ENCODE assay signal across 22 cellular contexts in genomic region chr7:1694551-1694950, GRCh38. TPM values are rescaled to one million over a fixed set of nuclear protein-coding genes. Genes with fewer than 3 reads are reported as not detected.
DNase-seq lines count a peak whose midpoint lies in the region; ATAC-seq and TF ChIP-seq lines count a peak whose summit lies in the region.
"Had no signal": no experiment of that assay in that cellular context is flagged by ENCODE, and none has a peak within 500 bp of the region (broad histone marks: within the 10 kb centered on the region; RNA-seq: fewer than 3 reads in every experiment).

No MANE protein-coding gene starts in this region.

- H3K4me3 ChIP-seq in WERI-Rb-1 (ENCODE audit: low read depth, low read length): no peak overlapping the region
- H3K4me3 ChIP-seq: gastroesophageal sphincter, GM23248, ovary had no signal

- H3K27ac ChIP-seq in WERI-Rb-1: no peak overlapping the region
- H3K27ac ChIP-seq: gastroesophageal sphincter, GM23248, ovary had no signal

- no peaks in the 10 kb centered on the region for H3K9me3 ChIP-seq in WERI-Rb-1 (ENCODE audit: severe bottlenecking)
- H3K9me3 ChIP-seq: BE2C, gastroesophageal sphincter, ovary had no signal

- no peaks in the 10 kb centered on the region for H3K27me3 ChIP-seq in WERI-Rb-1 (ENCODE audit: insufficient read depth, low read depth, severe bottlenecking)
- H3K27me3 ChIP-seq: BE2C, ovary had no signal

- peaks cover 41% of the 10 kb centered on the region for H3K36me3 ChIP-seq in WERI-Rb-1
- H3K36me3 ChIP-seq: BE2C, gastroesophageal sphincter, ovary had no signal

- ATAC-seq in left ventricle myocardium superior (peak; percentile 56), omental fat pad (ENCODE audit: low FRiP score) (no peak), HG03342 (IDR thresholded peaks at IDR 0.05; ENCODE audit: unreplicated experiment) (no peak)
- ATAC-seq: gastroesophageal sphincter, Panc1, sciatic nerve had no signal

- intact Hi-C loops in left ventricle myocardium superior (cut with micrococcal nuclease): no loop called here

- DNase-seq in activated CD8-positive, alpha-beta memory T cell treated with anti-CD3 and anti-CD28 coated beads, Interleukin-2, amount 50 U/mL, for 48 hours: peak; percentile 37
- no peak for DNase-seq in activated CD8-positive, alpha-beta memory T cell treated with anti-CD3 and anti-CD28 coated beads for 24 hours
- DNase-seq in WERI-Rb-1 (peak; percentile 5), left ventricle myocardium superior (peak; percentile 35), omental fat pad (ENCODE audit: low spot score) (peak; percentile 11), NCI-H1092 treated with DMSO at 0.1 percent for 48 hours (lab: John Stamatoyannopoulos, UW) (no peak), COLO668 (lab: John Stamatoyannopoulos, UW; ENCODE audit: unreplicated experiment) (no peak)
- DNase-seq: activated CD4-positive, alpha-beta T cell treated with anti-CD3 and anti-CD28 coated beads, Interleukin-2, amount 50 U/mL, for 4 hours; effector memory CD4-positive, alpha-beta T cell; NCI-H1048; NCI-H2081 treated with DMSO at 0.1 percent for 48 hours; NK-92 treated with Interleukin-12 subunit alpha and Interleukin-12 subunit beta, amount 100 ng/mL, for 24 hours; T-helper 2 cell had no signal

- TF ChIP-seq CTCF in WERI-Rb-1 (IDR thresholded peaks at IDR 0.05; ENCODE audit: low read depth, low read length) (no peak), omental fat pad (IDR thresholded peaks at IDR 0.05) (no peak)

RNA-seq across cellular contexts. Expression of gene ELFN1, which starts 24.5 kb away (rescaled TPM):
- 12.0 TPM for total RNA-seq in left ventricle myocardium superior
- 1 to 10 TPM; 3.8 to 6.0 (median 4.1) TPM for total RNA-seq in omental fat pad
- total RNA-seq: A673, Calu3 had no signal

Comparison
In these comparisons a context has a peak if more than half of its experiments do, and no peak if none do; other contexts are left out.
1. DNase-seq: peak in activated CD8-positive, alpha-beta memory T cell treated with anti-CD3 and anti-CD28 coated beads, Interleukin-2, amount 50 U/mL, for 48 hours (single experiment), WERI-Rb-1 (single experiment), left ventricle myocardium superior (single experiment) and omental fat pad (single experiment); none in activated CD8-positive, alpha-beta memory T cell treated with anti-CD3 and anti-CD28 coated beads for 24 hours (single experiment), NCI-H1092 treated with DMSO at 0.1 percent for 48 hours (single experiment) and COLO668 (single experiment).